In genomic region chr17:4940625-4941021, GRCh38 we compare ENCODE assay signal across 8 cellular contexts. TPM values are rescaled to one million over a fixed set of nuclear protein-coding genes. Genes with fewer than 3 reads are reported as not detected.
A peak's percentile ranks its signal among the peaks of the same experiment; 100 is the strongest.
DNase-seq lines count a peak whose midpoint lies in the region; ATAC-seq and TF ChIP-seq lines count a peak whose summit lies in the region.

No MANE protein-coding gene starts in this region.

- intact Hi-C loops in ovary (cut with DNase I), result no loop called here

- H3K36me3 ChIP-seq in HUES48 (ENCODE audit: control insufficient read depth, insufficient read depth, low read length), result peaks cover 69% of the 10 kb centered on the region
- no peaks in the 10 kb centered on the region for H3K36me3 ChIP-seq in ovary

- TF ChIP-seq EP300 in ovary (IDR thresholded peaks at IDR 0.05), result no peak

- H3K9me3 ChIP-seq in HUES48 (ENCODE audit: control insufficient read depth, insufficient read depth, low read length) (no peaks in the 10 kb centered on the region), ovary (no peaks in the 10 kb centered on the region)

- H3K4me3 ChIP-seq in HUES48 (ENCODE audit: low read depth, low read length) (peak overlapping the region; percentile 89), ovary (peak overlapping the region; percentile 88)

- H3K27ac ChIP-seq in HUES48 (ENCODE audit: low read depth, low read length), result peak overlapping the region; percentile 99
- H3K27ac ChIP-seq in epithelial cell of prostate, result peak overlapping the region; percentile 96
- peak overlapping the region; percentile 76 to 93 for H3K27ac ChIP-seq in ovary

- TF ChIP-seq POLR2A in ovary (IDR thresholded peaks at IDR 0.05), result no peak

- no peak for ATAC-seq in HG03045 (IDR thresholded peaks at IDR 0.05; ENCODE audit: unreplicated experiment)
- ATAC-seq in GM21786 (IDR thresholded peaks at IDR 0.05; ENCODE audit: unreplicated experiment), result no peak

- TF ChIP-seq CTCF in ovary (IDR thresholded peaks at IDR 0.05), result no peak

- peak; percentile 55 to 61 for DNase-seq in activated CD4-positive, alpha-beta T cell treated with anti-CD3 and anti-CD28 coated beads, Interleukin-2, amount 50 U/mL, for 48 hours
- DNase-seq in epithelial cell of prostate (ENCODE audit: low read depth, low spot score), result no peak
- DNase-seq in ovary, result peak in 2 of 5 donors; percentile 36 to 49
- DNase-seq in NCI-H187 treated with DMSO at 0.1 percent for 48 hours (lab: John Stamatoyannopoulos, UW), result no peak
- no peak for DNase-seq in nucleus accumbens (lab: John Stamatoyannopoulos, UW)

- H3K9ac ChIP-seq in HUES48 (ENCODE audit: low read depth, low read length), result peak overlapping the region; percentile 92

- H3K27me3 ChIP-seq in HUES48 (ENCODE audit: control insufficient read depth, insufficient read depth, low read length) (no peaks in the 10 kb centered on the region), ovary (no peaks in the 10 kb centered on the region)

- WGBS in ovary, 3 donors, result 0 to 1% (median 0%) methylated on average over 21 of the region's 21 CpGs

- H3K4me1 ChIP-seq in HUES48 (ENCODE audit: control insufficient read depth, insufficient read depth, low read length) (peaks cover 11% of the 10 kb centered on the region; the same call in 1 of the 2 replicates), ovary (ENCODE audit: insufficient read depth) (peaks cover 14% of the 10 kb centered on the region)

RNA-seq across cellular contexts. Expression of gene RNF167, which starts 0.6 kb away (rescaled TPM):
- total RNA-seq in ovary, result 10 to 100 TPM; 22.7 to 89.6 (median 78.1) TPM
- 100 to 1,000 TPM in 1 of 2 donors, 10 to 100 TPM in 1; 91.8 to 221 TPM for polyA plus RNA-seq in ovary

RNA-seq across cellular contexts. Expression of gene SLC25A11, which starts 0.8 kb away (rescaled TPM):
- 10 to 100 TPM; 18.7 to 55.4 (median 42.3) TPM for total RNA-seq in ovary
- polyA plus RNA-seq in ovary, result 10 to 100 TPM; 12.7 to 44.1 TPM

RNA-seq across cellular contexts. Expression of gene PFN1, which starts 7.7 kb away (rescaled TPM):
- total RNA-seq in ovary, result 100 to 1,000 TPM; 201 to 415 (median 323) TPM
- 100 to 1,000 TPM; 254 to 542 TPM for polyA plus RNA-seq in ovary

RNA-seq across cellular contexts. Expression of gene GP1BA, which starts 8.5 kb away (rescaled TPM):
- total RNA-seq in ovary, result under 1 TPM in 1 of 7 donors, not detected in 6; 0.10 TPM
- polyA plus RNA-seq in ovary, result under 1 TPM in 1 of 2 donors, not detected in 1; 0.04 TPM

RNA-seq across cellular contexts. Expression of gene ENO3, which starts 10.3 kb away (rescaled TPM):
- 1 to 10 TPM; 2.5 to 6.1 (median 4.1) TPM for total RNA-seq in ovary
- polyA plus RNA-seq in ovary, result 1 to 10 TPM; 1.8 to 5.0 TPM

Comparison
In these comparisons a context has a peak if more than half of its experiments do, and no peak if none do; other contexts are left out.
1. DNase-seq: peak in activated CD4-positive, alpha-beta T cell treated with anti-CD3 and anti-CD28 coated beads, Interleukin-2, amount 50 U/mL, for 48 hours (2 of 2); none in epithelial cell of prostate (single experiment), NCI-H187 treated with DMSO at 0.1 percent for 48 hours (single experiment) and nucleus accumbens (0 of 56).
2. Peak in every context shown above with its lines, with median percentiles within 50 percentile points of each other: H3K27ac ChIP-seq.